8 cellular contexts compared by ENCODE assay signal in genomic region chr16:10941127-10941933, GRCh38. TPM values are rescaled to one million over a fixed set of nuclear protein-coding genes. Genes with fewer than 3 reads are reported as not detected.
DNase-seq lines count a peak whose midpoint lies in the region; ATAC-seq and TF ChIP-seq lines count a peak whose summit lies in the region.

No MANE protein-coding gene starts in this region.

- no peaks in the 10 kb centered on the region for H3K36me3 Mint-ChIP-seq in natural killer cell

- H2AFZ ChIP-seq in MM.1S (ENCODE audit: low read length): no peak overlapping the region

- H3K4me3 Mint-ChIP-seq in natural killer cell: peak overlapping the region; percentile 86

- ATAC-seq in natural killer cell: no peak
- ATAC-seq in HG02759 (IDR thresholded peaks at IDR 0.05; ENCODE audit: unreplicated experiment): no peak

- peaks cover 6% of the 10 kb centered on the region; the same call in 1 of the 2 replicates for H4K20me1 ChIP-seq in MM.1S (ENCODE audit: insufficient read depth, low read length)

- H3K4me1 ChIP-seq in MM.1S (ENCODE audit: low read length) (peaks cover 49% of the 10 kb centered on the region), colonic mucosa (peaks cover 40% of the 10 kb centered on the region)

- H3K27me3 ChIP-seq in GM06990 (replicated peaks; ENCODE audit: control insufficient read depth, insufficient read depth, low read length) (no peaks in the 10 kb centered on the region), MM.1S (replicated peaks; ENCODE audit: insufficient read depth, low read length) (no peaks in the 10 kb centered on the region), colonic mucosa (no peaks in the 10 kb centered on the region)

- intact Hi-C loops in colonic mucosa (cut with DNase I): no loop called here
- intact Hi-C loops in natural killer cell (cut with micrococcal nuclease): no loop called here

- H3K9me3 Mint-ChIP-seq in natural killer cell: no peaks in the 10 kb centered on the region

- H3K27ac Mint-ChIP-seq in natural killer cell: peak overlapping the region; percentile 56 to 77

- H3K79me2 ChIP-seq in MM.1S (ENCODE audit: low read length): peaks cover 66% of the 10 kb centered on the region

- H3K4me2 ChIP-seq in MM.1S (ENCODE audit: low read depth, low read length): peak overlapping the region; percentile 91

- peaks cover 70 to 83% of the 10 kb centered on the region in 2 donors for H3K4me1 Mint-ChIP-seq in natural killer cell

- peaks cover 6% of the 10 kb centered on the region for H3K36me3 ChIP-seq in GM06990 (ENCODE audit: control insufficient read depth, insufficient read depth, low read length)
- no peaks in the 10 kb centered on the region for H3K36me3 ChIP-seq in MM.1S (replicated peaks; ENCODE audit: insufficient read depth, low read length)
- no peaks in the 10 kb centered on the region for H3K36me3 ChIP-seq in colonic mucosa

- H3K9ac ChIP-seq in MM.1S (ENCODE audit: low read length) (peak overlapping the region; percentile 66; the same call in 1 of the 2 replicates), colonic mucosa (ENCODE audit: low read depth in 2 of 2, low read length in 2 of 2) (peak overlapping the region; percentile 56 to 82)

- H3K9me3 ChIP-seq in MM.1S (replicated peaks; ENCODE audit: insufficient read depth, low read length) (no peaks in the 10 kb centered on the region), colonic mucosa (no peaks in the 10 kb centered on the region)

- H3K9me2 ChIP-seq in MM.1S (replicated peaks; ENCODE audit: insufficient read depth, low read length): no peaks in the 10 kb centered on the region

- H3K4me3 ChIP-seq in GM06990 (replicated peaks; ENCODE audit: low read depth, low read length): peak overlapping the region; percentile 83
- H3K4me3 ChIP-seq in MM.1S (ENCODE audit: low read length): peak overlapping the region; percentile 82
- peak overlapping the region; percentile 79 for H3K4me3 ChIP-seq in colonic mucosa

- H3K27me3 Mint-ChIP-seq in natural killer cell (ENCODE audit: low read depth in 2 of 2): no peaks in the 10 kb centered on the region

- H3F3A ChIP-seq in MM.1S (ENCODE audit: insufficient read depth, low read length): 0 out of 2 replicates have a peak, but pooled peaks cover 6% of the 10 kb centered on the region

- DNase-seq in GM06990 (ENCODE audit: extremely low read depth, insufficient read length): no peak
- DNase-seq in MM.1S: no peak
- DNase-seq in colonic mucosa: peak; percentile 48
- no peak for DNase-seq in natural killer cell
- DNase-seq in NCI-H2029 (lab: John Stamatoyannopoulos, UW): no peak
- DNase-seq in cerebellum (ENCODE audit: low spot score): no peak
- DNase-seq in NCI-H1092 treated with DMSO at 0.1 percent for 48 hours (lab: John Stamatoyannopoulos, UW): no peak

- H3K27ac ChIP-seq in MM.1S (ENCODE audit: low read length) (peak overlapping the region; percentile 12; the same call in 1 of the 2 replicates), colonic mucosa (peak overlapping the region; percentile 39)

- TF ChIP-seq CTCF in GM06990 (IDR thresholded peaks at IDR 0.05; ENCODE audit: insufficient read depth, low read length, poor library complexity, severe bottlenecking) (no peak), MM.1S (IDR thresholded peaks at IDR 0.05; ENCODE audit: low read length) (no peak), colonic mucosa (IDR thresholded peaks at IDR 0.05) (no peak), natural killer cell (IDR thresholded peaks at IDR 0.05) (no peak)

RNA-seq across cellular contexts. Expression of gene DEXI, which starts 0.9 kb away (rescaled TPM):
- 10 to 100 TPM; 23.8 to 29.5 TPM for total RNA-seq in colonic mucosa
- 10 to 100 TPM in 2 of 3 donors, 1 to 10 TPM in 1; 8.7 to 15.2 (median 14.4) TPM for total RNA-seq in natural killer cell
- total RNA-seq in cerebellum: 18.6 TPM

RNA-seq across cellular contexts. Expression of gene CLEC16A, which starts 3.0 kb away (rescaled TPM):
- 10 to 100 TPM; 24.9 to 29.6 TPM for total RNA-seq in colonic mucosa
- total RNA-seq in natural killer cell: 10 to 100 TPM; 35.9 to 50.5 (median 37.4) TPM
- 28.8 TPM for total RNA-seq in cerebellum
